Comparison of ENCODE assay signal across 8 cellular contexts in genomic region chr2:146661494-146662096, GRCh38.
DNase-seq lines count a peak whose midpoint lies in the region; FAIRE-seq and TF ChIP-seq lines count a peak whose summit lies in the region.

No MANE protein-coding gene starts in this region.

- no peaks in the 10 kb centered on the region for H3K36me3 ChIP-seq in kidney epithelial cell (ENCODE audit: control insufficient read depth, insufficient read depth, low read length)

- H3K4me3 ChIP-seq in NB4 (ENCODE audit: low read depth, low read length), result no peak overlapping the region
- no peak overlapping the region for H3K4me3 ChIP-seq in WI38 (ENCODE audit: low read depth, low read length)
- H3K4me3 ChIP-seq in kidney epithelial cell (ENCODE audit: low read depth, low read length), result no peak overlapping the region

- DNase-seq in ELF-1 (ENCODE audit: low read depth, low spot score), result peak; percentile 26
- DNase-seq in NB4 (ENCODE audit: low read depth), result peak; percentile 46
- no peak for DNase-seq in kidney epithelial cell (ENCODE audit: low read depth)
- no peak for DNase-seq in GF-D8 (lab: John Stamatoyannopoulos, UW)
- no peak for DNase-seq in GOT3 (lab: John Stamatoyannopoulos, UW)
- DNase-seq in GM12892 (ENCODE audit: insufficient read length), result no peak
- DNase-seq in amygdala (lab: John Stamatoyannopoulos, UW), result no peak

- no peak for TF ChIP-seq POLR2A in NB4 (IDR thresholded peaks at IDR 0.05; ENCODE audit: extremely low read depth, insufficient read length)
- no peak for TF ChIP-seq POLR2A in GM12892 (IDR thresholded peaks at IDR 0.05; ENCODE audit: low read depth, low read length)

- no peaks in the 10 kb centered on the region for H3K27me3 ChIP-seq in kidney epithelial cell (ENCODE audit: control insufficient read depth, insufficient read depth, low read length)

- TF ChIP-seq CTCF in NB4 (IDR thresholded peaks at IDR 0.05; ENCODE audit: low read depth, low read length) (peak; percentile 64), WI38 (IDR thresholded peaks at IDR 0.05; ENCODE audit: low read depth, low read length) (peak; percentile 9; the same call in 1 of the 2 replicates), kidney epithelial cell (IDR thresholded peaks at IDR 0.05; ENCODE audit: insufficient read depth, low read length, poor library complexity, severe bottlenecking) (peak; percentile 73)

- no peak for FAIRE-seq in GM12892 (lab: Jason Lieb, UNC)

Comparison
In these comparisons a context has a peak if more than half of its experiments do, and no peak if none do; other contexts are left out.
1. DNase-seq: peak in ELF-1 (single experiment) and NB4 (single experiment); none in kidney epithelial cell (single experiment), GF-D8 (single experiment), GOT3 (single experiment), GM12892 (single experiment) and amygdala (0 of 56).
2. CTCF ChIP-seq: peak in every context shown above with its lines; median percentile 73 in kidney epithelial cell; 64 in NB4; 9 in WI38.